1 cellular context compared by ENCODE assay signal in the genomic region with DNA sequence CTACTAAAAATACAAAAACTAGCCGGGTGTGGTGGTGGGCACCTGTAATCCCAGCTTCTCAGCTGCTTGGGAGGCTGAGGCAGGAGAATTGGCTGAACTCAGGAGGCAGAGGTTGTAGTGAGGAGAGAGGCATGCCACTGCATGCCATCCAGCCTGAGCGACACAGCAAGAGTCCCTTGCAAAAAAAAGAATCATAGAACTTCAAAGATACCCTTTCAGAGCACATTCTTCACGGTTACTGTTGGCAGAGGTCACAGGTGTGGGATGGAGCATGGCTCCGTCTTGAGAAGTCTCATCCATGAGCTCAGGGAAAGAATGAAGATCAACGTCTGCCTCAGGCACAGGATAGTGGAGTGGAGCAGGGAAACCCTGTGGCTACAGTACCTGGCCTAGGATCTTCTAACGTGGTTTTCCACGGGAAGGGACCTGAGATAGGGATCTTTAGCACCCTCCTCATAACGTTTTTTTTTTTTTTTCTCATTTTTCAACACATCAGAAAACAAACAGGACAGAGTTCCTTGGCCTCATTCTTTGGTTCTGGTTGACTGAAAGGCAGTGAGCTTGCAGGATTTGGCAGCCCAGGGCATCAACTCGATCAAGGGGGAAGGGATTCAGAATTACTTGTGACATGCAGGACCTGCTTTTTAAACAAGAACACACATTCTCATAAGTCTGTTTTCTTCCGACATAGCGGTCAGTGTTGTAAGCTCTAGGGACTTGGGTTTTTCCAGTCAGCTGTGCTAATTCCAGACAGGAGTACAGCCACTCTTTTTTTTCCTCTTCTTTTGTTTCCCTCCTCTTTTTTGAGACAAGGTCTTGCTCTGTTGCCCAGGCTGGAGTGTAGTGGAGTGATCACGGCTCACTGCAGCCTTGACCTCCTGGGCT.
TF ChIP-seq lines count a peak whose summit lies in the region.

No MANE protein-coding gene starts in this region.

TF ChIP-seq in K562, 482 proteins besides CTCF, POLR2A, EP300 and RAD21:
- TF ChIP-seq SUPT5H (IDR thresholded peaks at IDR 0.05), result 0 out of 2 replicates have a peak, but pooled peaks have one; percentile 31
- TF ChIP-seq POLR2B (IDR thresholded peaks at IDR 0.05; ENCODE audit: low read depth, partially characterized antibody), result peak; percentile 41
- TF ChIP-seq TBP (optimal IDR thresholded peaks at IDR 0.05; ENCODE audit: low read depth, low read length), result no peak
